8 cellular contexts compared by ENCODE assay signal in the genomic region with DNA sequence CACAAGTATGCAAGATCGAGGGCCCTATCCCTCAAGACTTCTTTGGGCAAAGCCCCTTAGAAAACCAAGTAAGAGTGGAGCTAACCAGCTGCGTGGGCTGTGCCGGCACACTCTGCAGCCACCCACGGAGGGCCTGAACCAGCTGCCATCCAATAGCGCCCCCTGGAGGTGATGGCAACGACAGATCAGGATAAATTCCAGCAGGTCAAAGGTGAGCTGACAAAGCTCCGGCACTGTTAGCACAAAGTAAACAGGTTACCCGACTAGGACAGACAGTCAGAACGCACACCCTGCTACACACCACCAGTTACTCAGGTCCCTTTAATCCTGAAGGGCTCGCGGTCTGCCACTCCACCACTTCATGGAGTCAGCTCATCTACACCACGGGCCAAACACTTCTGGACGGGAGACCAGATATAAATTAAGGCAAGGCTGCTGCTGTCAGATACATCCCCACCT. TPM values are rescaled to one million over a fixed set of nuclear protein-coding genes. Genes with fewer than 3 reads are reported as not detected.
DNase-seq lines count a peak whose midpoint lies in the region.

No MANE protein-coding gene starts in this region.

- H3K9me3 ChIP-seq in effector memory CD4-positive, alpha-beta T cell (ENCODE audit: control insufficient read depth, low read length): no peaks in the 10 kb centered on the region

- H3K4me1 ChIP-seq in effector memory CD4-positive, alpha-beta T cell (ENCODE audit: control insufficient read depth, insufficient read depth, low read length, poor library complexity, severe bottlenecking): peaks cover 7% of the 10 kb centered on the region

- peaks cover 19% of the 10 kb centered on the region for H3K36me3 ChIP-seq in effector memory CD4-positive, alpha-beta T cell (ENCODE audit: control insufficient read depth, insufficient read depth, low read length)

- H3K4me3 ChIP-seq in effector memory CD4-positive, alpha-beta T cell (ENCODE audit: insufficient read depth, low read depth, low read length, poor library complexity, severe bottlenecking): no peak overlapping the region

- H3K27me3 ChIP-seq in effector memory CD4-positive, alpha-beta T cell (replicated peaks; ENCODE audit: control insufficient read depth, insufficient read depth, low read length, poor library complexity, severe bottlenecking): no peaks in the 10 kb centered on the region

- no peak overlapping the region for H3K27ac ChIP-seq in effector memory CD4-positive, alpha-beta T cell (ENCODE audit: insufficient read depth, low read length, poor library complexity, severe bottlenecking)

- DNase-seq in NCI-H1417 (lab: John Stamatoyannopoulos, UW): peak; percentile 22 to 56 (median 49)
- DNase-seq in NCI-H1417 treated with DMSO at 0.1 percent for 48 hours (lab: John Stamatoyannopoulos, UW): no peak
- DNase-seq in NAMALWA (ENCODE audit: low spot score): peak; percentile 74
- peak; percentile 56 to 62 for DNase-seq in activated CD4-positive, alpha-beta T cell treated with anti-CD3 and anti-CD28 coated beads, Interleukin-2, amount 50 U/mL, for 24 hours (ENCODE audit: low read depth in 1 of 2, low spot score in 1 of 2)
- peak; percentile 45 to 64 (median 52) for DNase-seq in effector memory CD4-positive, alpha-beta T cell
- peak; percentile 68 for DNase-seq in mucosa of gallbladder (ENCODE audit: low spot score)
- peak; percentile 59 to 61 for DNase-seq in stimulated activated CD8-positive, alpha-beta memory T cell treated with anti-CD3 and anti-CD28 coated beads, Interleukin-7, amount 100 ng/mL, for 4 hours (ENCODE audit: low read depth in 2 of 2)
- no peak for DNase-seq in dedifferentiated amniotic fluid mesenchymal stem cell (ENCODE audit: extremely low spot score)

RNA-seq across cellular contexts. Expression of a gene that starts 4.9 kb away (rescaled TPM):
- total RNA-seq in mucosa of gallbladder: 5.7 TPM

RNA-seq across cellular contexts. Expression of a gene that starts 14.9 kb away (rescaled TPM):
- 0.52 TPM for total RNA-seq in mucosa of gallbladder

RNA-seq across cellular contexts. Expression of a gene that starts 44.1 kb away (rescaled TPM):
- total RNA-seq in mucosa of gallbladder: 0.52 TPM

RNA-seq across cellular contexts. Expression of a gene that starts 48.5 kb away (rescaled TPM):
- total RNA-seq in mucosa of gallbladder: 48.5 TPM

Comparison
In these comparisons a context has a peak if more than half of its experiments do, and no peak if none do; other contexts are left out.
1. DNase-seq: peak in NCI-H1417 (3 of 3), NAMALWA (single experiment), activated CD4-positive, alpha-beta T cell treated with anti-CD3 and anti-CD28 coated beads, Interleukin-2, amount 50 U/mL, for 24 hours (2 of 2), effector memory CD4-positive, alpha-beta T cell (3 of 3), mucosa of gallbladder (single experiment) and stimulated activated CD8-positive, alpha-beta memory T cell treated with anti-CD3 and anti-CD28 coated beads, Interleukin-7, amount 100 ng/mL, for 4 hours (2 of 2); none in NCI-H1417 treated with DMSO at 0.1 percent for 48 hours (single experiment) and dedifferentiated amniotic fluid mesenchymal stem cell (single experiment).